ENCODE assay signal across 16 cellular contexts in genomic region chr21:37447288-37447936, GRCh38.
DNase-seq lines count a peak whose midpoint lies in the region; ATAC-seq and TF ChIP-seq lines count a peak whose summit lies in the region.
"Had no signal": no experiment of that assay in that cellular context is flagged by ENCODE, and none has a peak within 500 bp of the region (broad histone marks: within the 10 kb centered on the region; RNA-seq: fewer than 3 reads in every experiment).

No MANE protein-coding gene starts in this region.

- H3K27ac Mint-ChIP-seq in endodermal cell (peak overlapping the region; percentile 22), progenitor cell of endocrine pancreas (peak overlapping the region; percentile 43)
- H3K27ac Mint-ChIP-seq: activated CD4-positive, alpha-beta memory T cell treated with anti-CD3 and anti-CD28 coated beads for 36 hours; activated T-helper 17 cell treated with anti-CD3 and anti-CD28 coated beads, Interleukin-2, amount 50 U/mL, for 72 hours had no signal

- H3K27ac ChIP-seq in VCaP (peak overlapping the region; percentile 36; the same call in 1 of the 2 replicates), endodermal cell (ENCODE audit: low read depth, low read length) (peak overlapping the region; percentile 40)
- H3K27ac ChIP-seq: BLaER1, GM23248, RWPE1, thoracic aorta had no signal

- H3K9me3 ChIP-seq in endodermal cell (ENCODE audit: control insufficient read depth, low read length): no peaks in the 10 kb centered on the region
- H3K9me3 ChIP-seq: thoracic aorta had no signal

- no peaks in the 10 kb centered on the region for H3K9me3 Mint-ChIP-seq in endodermal cell
- no peaks in the 10 kb centered on the region for H3K9me3 Mint-ChIP-seq in progenitor cell of endocrine pancreas (ENCODE audit: low read depth)
- H3K9me3 Mint-ChIP-seq: activated CD4-positive, alpha-beta memory T cell treated with anti-CD3 and anti-CD28 coated beads for 36 hours; activated T-helper 17 cell treated with anti-CD3 and anti-CD28 coated beads, Interleukin-2, amount 50 U/mL, for 72 hours had no signal

- peaks cover 10% of the 10 kb centered on the region for H3K4me1 ChIP-seq in endodermal cell (ENCODE audit: control insufficient read depth, insufficient read depth, low read length)

- no peaks in the 10 kb centered on the region for H3K27me3 ChIP-seq in endodermal cell (ENCODE audit: control insufficient read depth, insufficient read depth, low read length, poor library complexity, severe bottlenecking)
- H3K27me3 ChIP-seq: BLaER1 had no signal

- no peak for ATAC-seq in HG03432 (IDR thresholded peaks at IDR 0.05; ENCODE audit: unreplicated experiment)
- ATAC-seq: activated T-helper 17 cell treated with anti-CD3 and anti-CD28 coated beads, Interleukin-2, amount 50 U/mL, for 72 hours had no signal

- TF ChIP-seq CTCF in VCaP (conservative IDR thresholded peaks at IDR 0.05) (no peak), endodermal cell (conservative IDR thresholded peaks at IDR 0.05) (no peak), progenitor cell of endocrine pancreas (IDR thresholded peaks at IDR 0.05; ENCODE audit: unreplicated experiment) (no peak)

- peak; percentile 24 for DNase-seq in NCI-H82 (lab: John Stamatoyannopoulos, UW)
- no peak for DNase-seq in NCI-H82 treated with DMSO at 0.1 percent for 48 hours (lab: John Stamatoyannopoulos, UW; ENCODE audit: unreplicated experiment)
- DNase-seq in endodermal cell: no peak
- no peak for DNase-seq in progenitor cell of endocrine pancreas (ENCODE audit: low spot score, unreplicated experiment)
- DNase-seq in COR-L47 (lab: John Stamatoyannopoulos, UW): no peak
- DNase-seq in islet precursor cell: no peak
- DNase-seq: activated CD4-positive, alpha-beta memory T cell treated with anti-CD3 and anti-CD28 coated beads for 36 hours; DMS153; GM23248; NCI-H187 treated with DMSO at 0.1 percent for 48 hours had no signal

- H3K9ac ChIP-seq in endodermal cell (ENCODE audit: extremely low read depth, low read length, poor library complexity, severe bottlenecking): no peak overlapping the region
- H3K9ac ChIP-seq: BLaER1, GM23248 had no signal

- H3K4me1 Mint-ChIP-seq in endodermal cell (peaks cover 54% of the 10 kb centered on the region), progenitor cell of endocrine pancreas (ENCODE audit: low read depth) (peaks cover 40% of the 10 kb centered on the region)

- H3K4me3 ChIP-seq in endodermal cell (ENCODE audit: low read length): no peak overlapping the region
- H3K4me3 ChIP-seq: BLaER1, GM23248, thoracic aorta had no signal

- peaks cover 11% of the 10 kb centered on the region for H3K36me3 Mint-ChIP-seq in endodermal cell (ENCODE audit: low read depth)
- peaks cover 2% of the 10 kb centered on the region for H3K36me3 Mint-ChIP-seq in progenitor cell of endocrine pancreas (ENCODE audit: insufficient read depth)

- H3K27me3 Mint-ChIP-seq in endodermal cell (ENCODE audit: insufficient read depth): no peaks in the 10 kb centered on the region
- H3K27me3 Mint-ChIP-seq in progenitor cell of endocrine pancreas: no peaks in the 10 kb centered on the region
- H3K27me3 Mint-ChIP-seq: activated CD4-positive, alpha-beta memory T cell treated with anti-CD3 and anti-CD28 coated beads for 36 hours; activated T-helper 17 cell treated with anti-CD3 and anti-CD28 coated beads, Interleukin-2, amount 50 U/mL, for 72 hours had no signal

- H3K4me3 Mint-ChIP-seq in endodermal cell (no peak overlapping the region), progenitor cell of endocrine pancreas (ENCODE audit: low read depth) (no peak overlapping the region)
- H3K4me3 Mint-ChIP-seq: activated CD4-positive, alpha-beta memory T cell treated with anti-CD3 and anti-CD28 coated beads for 36 hours; activated T-helper 17 cell treated with anti-CD3 and anti-CD28 coated beads, Interleukin-2, amount 50 U/mL, for 72 hours had no signal

- peaks cover 7% of the 10 kb centered on the region for H3K36me3 ChIP-seq in endodermal cell (ENCODE audit: control insufficient read depth, insufficient read depth, low read length)
- H3K36me3 ChIP-seq: thoracic aorta had no signal

- 90 to 91% methylated on average over 4 to 7 of the region's 7 CpGs for WGBS in endodermal cell (ENCODE audit: insufficient coverage in 1 of 2, insufficient read length in 1 of 2), 2 experiments
